ENCODE assay signal across 23 cellular contexts in genomic region chr13:49833402-49833801, GRCh38. TPM values are rescaled to one million over a fixed set of nuclear protein-coding genes. Genes with fewer than 3 reads are reported as not detected.
DNase-seq lines count a peak whose midpoint lies in the region; ATAC-seq, FAIRE-seq and TF ChIP-seq lines count a peak whose summit lies in the region.
"Had no signal": no experiment of that assay in that cellular context is flagged by ENCODE, and none has a peak within 500 bp of the region (broad histone marks: within the 10 kb centered on the region; RNA-seq: fewer than 3 reads in every experiment).

No MANE protein-coding gene starts in this region.

- H3K27me3 Mint-ChIP-seq in Caco-2 (ENCODE audit: insufficient read depth, unreplicated experiment) (no peaks in the 10 kb centered on the region), neural progenitor cell (ENCODE audit: insufficient read depth, low read depth) (peaks cover 10% of the 10 kb centered on the region), chondrocyte (ENCODE audit: low read depth) (peaks cover 13% of the 10 kb centered on the region)
- H3K27me3 Mint-ChIP-seq: CD4-positive, alpha-beta T cell had no signal

- H3K9me3 ChIP-seq in Caco-2 (no peaks in the 10 kb centered on the region), SJCRH30 (replicated peaks) (no peaks in the 10 kb centered on the region), K562 (replicated peaks; ENCODE audit: control insufficient read depth, insufficient read depth, low read depth, low read length) (no peaks in the 10 kb centered on the region; the same call in 1 of the 2 replicates), neural progenitor cell (ENCODE audit: low read depth) (no peaks in the 10 kb centered on the region), adrenal gland (replicated peaks in 1 of 3) (no peaks in the 10 kb centered on the region)
- H3K9me3 ChIP-seq: A549 had no signal

- DNase-seq in Caco-2 (no peak), SJCRH30 (peak; percentile 49 to 72), K562 (ENCODE audit: extremely low read depth in 1 of 4, low spot score in 3 of 4) (peak in 1 of 4 experiments; percentile 45), neural progenitor cell (ENCODE audit: low spot score) (no peak), chondrocyte (ENCODE audit: low spot score) (no peak), adrenal gland (no peak), DMS53 treated with DMSO at 0.1 percent for 48 hours (lab: John Stamatoyannopoulos, UW; ENCODE audit: unreplicated experiment) (no peak)
- DNase-seq: AML-193; CD4-positive, alpha-beta T cell; DMS153; DMS79 treated with DMSO at 0.1 percent for 48 hours; GF-D8; GM23248; HFFc6 had no signal

- no peak for TF ChIP-seq RAD21 in K562 (CRISPR knock-in tag; conservative IDR thresholded peaks at IDR 0.05 in 1 of 2, IDR thresholded peaks at IDR 0.05 in 1 of 2)

- peaks cover 6% of the 10 kb centered on the region for H3K36me3 Mint-ChIP-seq in Caco-2 (ENCODE audit: insufficient read depth, unreplicated experiment)
- H3K36me3 Mint-ChIP-seq in neural progenitor cell, result no peaks in the 10 kb centered on the region
- H3K36me3 Mint-ChIP-seq in chondrocyte (ENCODE audit: low read depth), result peaks cover 4% of the 10 kb centered on the region

- peaks cover 24% of the 10 kb centered on the region for H3K4me1 ChIP-seq in Caco-2
- peaks cover 18% of the 10 kb centered on the region for H3K4me1 ChIP-seq in SJCRH30
- H3K4me1 ChIP-seq in K562 (replicated peaks in 1 of 2; ENCODE audit: control insufficient read depth in 2 of 2, insufficient read depth in 2 of 2, low read length in 2 of 2), result peaks cover 0 to 4% of the 10 kb centered on the region in 2 experiments; a peak in 2 of 5 replicates
- peaks cover 15% of the 10 kb centered on the region for H3K4me1 ChIP-seq in neural progenitor cell
- H3K4me1 ChIP-seq in adrenal gland (replicated peaks in 1 of 2), result no peaks in the 10 kb centered on the region

- WGBS in K562 (ENCODE audit: insufficient coverage, low coverage, missing lambda C conversion rate), result 6% methylated on average over 4 of the region's 5 CpGs
- WGBS in adrenal gland, 4 donors, result 92 to 97% (median 96%) methylated on average over 5 of the region's 5 CpGs

- no peak overlapping the region for H3K27ac ChIP-seq in SJCRH30
- no peak overlapping the region for H3K27ac ChIP-seq in K562 (ENCODE audit: extremely low read depth, low read depth, low read length)
- no peak overlapping the region for H3K27ac ChIP-seq in neural progenitor cell
- no peak overlapping the region for H3K27ac ChIP-seq in adrenal gland
- H3K27ac ChIP-seq: 22Rv1, A549, C4-2B, GM23248, HL-60 had no signal

- no peaks in the 10 kb centered on the region for H3K27me3 ChIP-seq in Caco-2 (replicated peaks; ENCODE audit: control insufficient read depth, insufficient read depth, low read length)
- H3K27me3 ChIP-seq in SJCRH30, result no peaks in the 10 kb centered on the region
- H3K27me3 ChIP-seq in K562 (ENCODE audit: control insufficient read depth in 2 of 2, insufficient read depth in 2 of 2, low read length in 2 of 2), result no peaks in the 10 kb centered on the region
- H3K27me3 ChIP-seq in neural progenitor cell, result no peaks in the 10 kb centered on the region
- no peaks in the 10 kb centered on the region for H3K27me3 ChIP-seq in adrenal gland

- H3K9ac ChIP-seq in K562 (ENCODE audit: insufficient read depth in 1 of 2, low read depth in 2 of 2, low read length in 2 of 2), result no peak overlapping the region
- H3K9ac ChIP-seq in neural progenitor cell, result no peak overlapping the region
- H3K9ac ChIP-seq: GM23248 had no signal

- no peak for FAIRE-seq in K562 (lab: Jason Lieb, UNC)
- FAIRE-seq: A549, GM19239, H54 had no signal

- TF ChIP-seq POLR2A in K562 (conservative IDR thresholded peaks at IDR 0.05) (no peak), adrenal gland (IDR thresholded peaks at IDR 0.05) (no peak)

- H3K27ac Mint-ChIP-seq in Caco-2 (ENCODE audit: unreplicated experiment), result peak overlapping the region; percentile 39
- peak overlapping the region; percentile 80 for H3K27ac Mint-ChIP-seq in neural progenitor cell
- H3K27ac Mint-ChIP-seq in chondrocyte (ENCODE audit: unreplicated experiment), result no peak overlapping the region
- H3K27ac Mint-ChIP-seq: CD4-positive, alpha-beta T cell; HFFc6 had no signal

- no peak for TF ChIP-seq EP300 in K562 (IDR thresholded peaks at IDR 0.05; ENCODE audit: low read length)

- no peaks in the 10 kb centered on the region for H3K9me1 ChIP-seq in K562 (ENCODE audit: control insufficient read depth, insufficient read depth, low read length)

- CTCF ChIA-PET in Caco-2 (lab: Charles Lee) (no interaction called here), K562 (lab: Yijun Ruan, JAX; ENCODE audit: low intra/inter-chr PET ratio) (no interaction called here)

- intact Hi-C loops in Caco-2 (cut with micrococcal nuclease; ENCODE audit: unreplicated experiment) (no loop called here), K562 (cut with micrococcal nuclease) (no loop called here), adrenal gland (cut with DNase I) (no loop called here)

- no peak overlapping the region for H3K4me3 ChIP-seq in Caco-2 (ENCODE audit: low read depth, low read length)
- H3K4me3 ChIP-seq in SJCRH30, result no peak overlapping the region
- no peak overlapping the region for H3K4me3 ChIP-seq in K562
- no peak overlapping the region for H3K4me3 ChIP-seq in neural progenitor cell
- H3K4me3 ChIP-seq in adrenal gland, result no peak overlapping the region
- H3K4me3 ChIP-seq: A549, GM23248 had no signal

- H4K20me1 ChIP-seq in K562 (replicated peaks; ENCODE audit: control insufficient read depth, insufficient read depth, low read length) (no peaks in the 10 kb centered on the region), neural progenitor cell (ENCODE audit: low read depth) (no peaks in the 10 kb centered on the region)

- no TSS peak for BruUV-seq in Caco-2 (replicated peaks; lab: Mats Ljungman, UMichigan)
- BruUV-seq in K562 (replicated peaks; lab: Mats Ljungman, UMichigan), result no TSS peak

- H3K79me2 ChIP-seq in K562 (ENCODE audit: control insufficient read depth, insufficient read depth, low read length) (no peaks in the 10 kb centered on the region), neural progenitor cell (ENCODE audit: low read depth) (no peaks in the 10 kb centered on the region)

- H3F3A ChIP-seq in neural progenitor cell (ENCODE audit: low read depth), result peaks cover 3% of the 10 kb centered on the region

- H3K4me2 ChIP-seq in K562 (ENCODE audit: insufficient read depth, low read length), result no peak overlapping the region
- no peak overlapping the region for H3K4me2 ChIP-seq in neural progenitor cell
- H3K4me2 ChIP-seq: A549 had no signal

- in situ Hi-C loops in K562 (cut with MboI), result no loop called here

- no peak for TF ChIP-seq CTCF in Caco-2 (IDR thresholded peaks at IDR 0.05; ENCODE audit: insufficient read depth in 1 of 2, low read depth in 1 of 2, low read length in 1 of 2, severe bottlenecking in 1 of 2, unreplicated experiment in 1 of 2)
- no peak for TF ChIP-seq CTCF in K562 (IDR thresholded peaks at IDR 0.05 in 2 of 3, conservative IDR thresholded peaks at IDR 0.05 in 1 of 3; ENCODE audit: insufficient read depth in 2 of 3, low read depth in 1 of 3, low read length in 3 of 3)
- no peak for TF ChIP-seq CTCF in neural progenitor cell (IDR thresholded peaks at IDR 0.05)
- TF ChIP-seq CTCF in chondrocyte (IDR thresholded peaks at IDR 0.05), result no peak
- no peak for TF ChIP-seq CTCF in adrenal gland (IDR thresholded peaks at IDR 0.05)

- no peak; the same call in 2 of the 3 replicates for ATAC-seq in K562
- ATAC-seq in GM18909 (IDR thresholded peaks at IDR 0.05; ENCODE audit: poor library complexity, unreplicated experiment), result no peak
- ATAC-seq: A549, HCT116 had no signal

- H3K4me1 Mint-ChIP-seq in Caco-2 (ENCODE audit: low read depth, unreplicated experiment) (peaks cover 35% of the 10 kb centered on the region), neural progenitor cell (peaks cover 33% of the 10 kb centered on the region), chondrocyte (ENCODE audit: low read depth) (peaks cover 20% of the 10 kb centered on the region)

- H3K36me3 ChIP-seq in Caco-2 (ENCODE audit: control insufficient read depth, insufficient read depth, low read length), result no peaks in the 10 kb centered on the region
- H3K36me3 ChIP-seq in SJCRH30, result no peaks in the 10 kb centered on the region
- no peaks in the 10 kb centered on the region for H3K36me3 ChIP-seq in K562 (ENCODE audit: control insufficient read depth, insufficient read depth, low read length)
- no peaks in the 10 kb centered on the region for H3K36me3 ChIP-seq in neural progenitor cell
- H3K36me3 ChIP-seq in adrenal gland (replicated peaks in 1 of 2), result no peaks in the 10 kb centered on the region

- POLR2A ChIA-PET in Caco-2 (lab: Charles Lee) (no interaction called here), K562 (lab: Yijun Ruan, JAX) (no interaction called here)

- H2AFZ ChIP-seq in K562 (ENCODE audit: low read depth, low read length) (no peak overlapping the region), neural progenitor cell (replicated peaks) (no peak overlapping the region)
- H2AFZ ChIP-seq: GM23248 had no signal

- H3K4me3 Mint-ChIP-seq in Caco-2 (ENCODE audit: unreplicated experiment) (no peak overlapping the region), neural progenitor cell (no peak overlapping the region), chondrocyte (ENCODE audit: unreplicated experiment) (no peak overlapping the region)
- H3K4me3 Mint-ChIP-seq: CD4-positive, alpha-beta T cell; HFFc6; IgD-negative memory B cell had no signal

- H3K9me3 Mint-ChIP-seq in Caco-2 (ENCODE audit: unreplicated experiment) (peaks cover 10% of the 10 kb centered on the region), neural progenitor cell (peaks cover 10% of the 10 kb centered on the region), chondrocyte (ENCODE audit: low read depth) (peaks cover 5% of the 10 kb centered on the region)

RNA-seq across cellular contexts. Expression of gene KPNA3, which starts 40.9 kb away (rescaled TPM):
- 81.3 and 81.9 TPM in 2 replicates for total RNA-seq in Caco-2 (2022)
- total RNA-seq in SJCRH30 (2014; rRNA removed; shearing (Covaris generic)), result 49.0 and 54.3 TPM in 2 replicates
- total RNA-seq in K562 (2011; cell fraction: chromatin; rRNA removed; ENCODE audit: low replicate concordance), result 3.7 and 11.6 TPM in 2 replicates
- 2.7 and 3.4 TPM in 2 replicates for total RNA-seq in K562 (2011; cell fraction: nucleolus; rRNA removed)
- total RNA-seq in K562 (2011; cell fraction: nucleoplasm; rRNA removed), result 5.7 and 8.9 TPM in 2 replicates
- 8.5 and 8.9 TPM in 2 replicates for total RNA-seq in K562 (2014; rRNA removed)
- total RNA-seq in K562 (2014; rRNA removed; fragmentation: Illumina TruSeq; extraction: Trizol), result 17.8 and 19.9 TPM in 2 replicates
- 15.7 and 15.8 TPM in 2 replicates for total RNA-seq in K562 (2015; rRNA removed; fragmentation: Illumina TruSeq; extraction: Trizol)
- total RNA-seq in K562 (2021), result 19.9 and 21.3 TPM in 2 replicates
- 10.0 and 17.9 TPM in 2 replicates for polyA plus RNA-seq in K562 (2011; rRNA removed)
- 6.1 and 10.0 TPM in 2 replicates for polyA plus RNA-seq in K562 (2011; cell fraction: cytosol; rRNA removed)
- 4.4 and 6.8 TPM in 2 replicates for polyA plus RNA-seq in K562 (2011; cell fraction: nucleus; rRNA removed)
- 12.5 and 16.2 TPM in 2 replicates for polyA plus RNA-seq in K562 (2012)
- 19.7 and 23.4 TPM in 2 replicates for polyA plus RNA-seq in K562 (2014; fragmentation: Illumina TruSeq; extraction: Trizol)
- 10 to 100 TPM in 1 of 2 experiments, 1 to 10 TPM in 1; 10.0 to 11.0 TPM for polyA plus RNA-seq in K562 (2014; fragmentation: Nextera tagmentation; extraction: Ambion mirVana)
- polyA plus RNA-seq in K562 (2014; rRNA removed), result 10.7 and 10.8 TPM in 2 replicates
- 22.3 and 24.5 TPM in 2 replicates for polyA minus RNA-seq in K562 (2011; rRNA and poly(A)+ RNA removed)
- 10.8 and 14.4 TPM in 2 replicates for polyA minus RNA-seq in K562 (2011; cell fraction: cytosol; rRNA and poly(A)+ RNA removed)
- polyA minus RNA-seq in K562 (2011; cell fraction: nucleus; rRNA and poly(A)+ RNA removed), result 2.6 and 5.4 TPM in 2 replicates
- 37.4 and 49.4 TPM in 2 replicates for total RNA-seq in neural progenitor cell (ENCODE audit: low replicate concordance)
- 51.2 to 54.6 TPM (median 54.1 TPM) in 3 replicates for total RNA-seq in chondrocyte
- total RNA-seq in adrenal gland, result 10 to 100 TPM; 12.6 to 29.2 (median 20.5) TPM
- 10 to 100 TPM in 2 of 3 donors, 1 to 10 TPM in 1; 8.6 to 43.8 (median 12.9) TPM for polyA plus RNA-seq in adrenal gland

Comparison
In these comparisons a context has a peak if more than half of its experiments do, and no peak if none do; other contexts are left out.
1. DNase-seq: peak in SJCRH30 (2 of 2); none in Caco-2 (0 of 2), neural progenitor cell (single experiment), chondrocyte (single experiment), adrenal gland (0 of 7) and DMS53 treated with DMSO at 0.1 percent for 48 hours (single experiment).